ENCODE assay signal across 36 cellular contexts in genomic region chr4:147940144-147940543, GRCh38.
DNase-seq lines count a peak whose midpoint lies in the region; ATAC-seq, FAIRE-seq and TF ChIP-seq lines count a peak whose summit lies in the region.
"Had no signal": no experiment of that assay in that cellular context is flagged by ENCODE, and none has a peak within 500 bp of the region (broad histone marks: within the 10 kb centered on the region; RNA-seq: fewer than 3 reads in every experiment).

No MANE protein-coding gene starts in this region.

- H3K4me3 ChIP-seq in astrocyte (ENCODE audit: insufficient read depth, low read depth, low read length) (no peak overlapping the region), heart left ventricle (no peak overlapping the region), A673 (ENCODE audit: low read depth, low read length, poor library complexity, severe bottlenecking) (no peak overlapping the region)
- H3K4me3 ChIP-seq: BLaER1 treated with 17β-estradiol and CSF1 and Interleukin-3, amounts not matched to agents 10 nM and 100 nM; coronary artery; esophagus muscularis mucosa; HAP-1; hepatocyte; PC-9; smooth muscle cell; upper lobe of left lung had no signal

- TF ChIP-seq CTCF in astrocyte (IDR thresholded peaks at IDR 0.05; ENCODE audit: insufficient read depth, low read depth, low read length) (no peak), heart left ventricle (IDR thresholded peaks at IDR 0.05) (no peak), A673 (conservative IDR thresholded peaks at IDR 0.05; ENCODE audit: low read depth, low read length) (no peak)

- CTCF ChIA-PET in A673 (lab: Charles Lee), result no interaction called here

- H3K9me3 ChIP-seq in astrocyte (ENCODE audit: insufficient read depth, low read depth, low read length), result no peaks in the 10 kb centered on the region
- H3K9me3 ChIP-seq in heart left ventricle, result no peaks in the 10 kb centered on the region
- H3K9me3 ChIP-seq in A673 (ENCODE audit: low read depth, low read length, poor library complexity, severe bottlenecking), result no peaks in the 10 kb centered on the region
- H3K9me3 ChIP-seq: esophagus muscularis mucosa, HAP-1, upper lobe of left lung had no signal

- POLR2A ChIA-PET in A673 (lab: Charles Lee; ENCODE audit: low non-redundant PET), result no interaction called here

- no peak overlapping the region for H3K4me2 ChIP-seq in astrocyte (ENCODE audit: low read length)
- H3K4me2 ChIP-seq: BLaER1 treated with 17β-estradiol and CSF1 and Interleukin-3, amounts not matched to agents 10 nM and 100 nM; hepatocyte; PC-9; smooth muscle cell had no signal

- H3K4me3 Mint-ChIP-seq in astrocyte (ENCODE audit: unreplicated experiment), result no peak overlapping the region
- H3K4me3 Mint-ChIP-seq: activated T-cell treated with anti-CD3 and anti-CD28 coated beads, Interleukin-2, amount 50 U/mL, for 4 hours; effector memory CD8-positive, alpha-beta T cell; naive thymus-derived CD4-positive, alpha-beta T cell had no signal

- intact Hi-C loops in heart left ventricle (cut with DNase I) (no loop called here), A673 (cut with micrococcal nuclease; ENCODE audit: unreplicated experiment) (no loop called here)

- no peak overlapping the region for H2AFZ ChIP-seq in astrocyte (ENCODE audit: low read depth, low read length)
- H2AFZ ChIP-seq: hepatocyte, PC-9 had no signal

- FAIRE-seq in GM12891 (lab: Jason Lieb, UNC), result peak; percentile 16
- FAIRE-seq in astrocyte (lab: Jason Lieb, UNC), result no peak
- no peak for FAIRE-seq in GM19239 (lab: Jason Lieb, UNC)
- FAIRE-seq: GM18507 had no signal

- BruUV-seq in A673 (replicated peaks; lab: Mats Ljungman, UMichigan), result no TSS peak

- peak overlapping the region; percentile 15 for H3K27ac Mint-ChIP-seq in astrocyte (ENCODE audit: unreplicated experiment)
- H3K27ac Mint-ChIP-seq: naive thymus-derived CD4-positive, alpha-beta T cell had no signal

- no peak overlapping the region for H3K9ac ChIP-seq in astrocyte (ENCODE audit: low read length)
- H3K9ac ChIP-seq: BLaER1 treated with 17β-estradiol and CSF1 and Interleukin-3, amounts not matched to agents 10 nM and 100 nM had no signal

- TF ChIP-seq POLR2A in GM12891 (IDR thresholded peaks at IDR 0.05; ENCODE audit: low read depth, low read length), result no peak
- TF ChIP-seq POLR2A in heart left ventricle (IDR thresholded peaks at IDR 0.05), result no peak

- no peaks in the 10 kb centered on the region for H3K9me3 Mint-ChIP-seq in astrocyte (ENCODE audit: unreplicated experiment)
- H3K9me3 Mint-ChIP-seq: activated T-cell treated with anti-CD3 and anti-CD28 coated beads, Interleukin-2, amount 50 U/mL, for 4 hours; brain; effector memory CD8-positive, alpha-beta T cell; naive thymus-derived CD4-positive, alpha-beta T cell had no signal

- H3K36me3 Mint-ChIP-seq in astrocyte (ENCODE audit: low read depth, unreplicated experiment), result peaks cover 5% of the 10 kb centered on the region
- H3K36me3 Mint-ChIP-seq: brain had no signal

- H3K27me3 ChIP-seq in astrocyte (ENCODE audit: insufficient read depth, low read length), result no peaks in the 10 kb centered on the region
- no peaks in the 10 kb centered on the region for H3K27me3 ChIP-seq in heart left ventricle
- H3K27me3 ChIP-seq in A673 (replicated peaks; ENCODE audit: insufficient read depth, low read depth, low read length, poor library complexity), result no peaks in the 10 kb centered on the region
- H3K27me3 ChIP-seq: BLaER1 treated with 17β-estradiol and CSF1 and Interleukin-3, amounts not matched to agents 10 nM and 100 nM; esophagus muscularis mucosa; foreskin keratinocyte; hepatocyte; upper lobe of left lung had no signal

- H4K20me1 ChIP-seq in astrocyte (ENCODE audit: insufficient read depth, low read length), result peaks cover under 1% of the 10 kb centered on the region

- no peaks in the 10 kb centered on the region for H3K79me2 ChIP-seq in astrocyte (ENCODE audit: insufficient read depth, low read length)
- H3K79me2 ChIP-seq: hepatocyte had no signal

- DNase-seq in GM12891 (ENCODE audit: insufficient read length, low spot score), result no peak
- no peak for DNase-seq in astrocyte (ENCODE audit: low read depth)
- DNase-seq in heart left ventricle, result no peak
- DNase-seq in occipital lobe (lab: John Stamatoyannopoulos, UW), result peak; percentile 49
- no peak for DNase-seq in A673 (ENCODE audit: low spot score)
- no peak for DNase-seq in activated T-cell treated with anti-CD3 and anti-CD28 coated beads for 4 hours
- DNase-seq in NCI-H2081 (lab: John Stamatoyannopoulos, UW), result no peak
- no peak for DNase-seq in GM19239 (ENCODE audit: insufficient read length, low spot score)
- DNase-seq: activated CD4-positive, alpha-beta T cell treated with anti-CD3 and anti-CD28 coated beads for 48 hours; activated gamma-delta T cell treated with Interleukin-2 at 50 U/mL for 16 hours; activated T-cell treated with anti-CD3 and anti-CD28 coated beads, Interleukin-2, amount 50 U/mL, for 4 hours; COR-L47; DMS79 treated with DMSO at 0.1 percent for 48 hours; effector memory CD8-positive, alpha-beta T cell; foreskin keratinocyte; KG1; MM.1S; naive thymus-derived CD4-positive, alpha-beta T cell; NCI-H1417 treated with DMSO at 0.1 percent for 48 hours; NCI-H446; NCI-H82; PC-9; SHP77; stimulated activated CD4-positive, alpha-beta T cell treated with anti-CD3 and anti-CD28 coated beads, Interleukin-2, amount 100 ng/mL, for 24 hours; SW 1271; T-helper 9 cell; upper lobe of left lung had no signal

- H3K27ac ChIP-seq in astrocyte (ENCODE audit: low read depth, low read length), result no peak overlapping the region
- peak overlapping the region in 8 of 12 donors; percentile 10 to 62 (median 34) for H3K27ac ChIP-seq in heart left ventricle
- no peak overlapping the region for H3K27ac ChIP-seq in A673 (ENCODE audit: low read depth, low read length, poor library complexity, severe bottlenecking)
- H3K27ac ChIP-seq: BLaER1 treated with 17β-estradiol and CSF1 and Interleukin-3, amounts not matched to agents 10 nM and 100 nM; esophagus muscularis mucosa; foreskin keratinocyte; hepatocyte; PC-9; upper lobe of left lung; VCaP had no signal

- peaks cover 11% of the 10 kb centered on the region for H3K4me1 Mint-ChIP-seq in astrocyte (ENCODE audit: low read depth, unreplicated experiment)

- no peaks in the 10 kb centered on the region for H3K27me3 Mint-ChIP-seq in astrocyte (ENCODE audit: low read depth, unreplicated experiment)
- H3K27me3 Mint-ChIP-seq: effector memory CD8-positive, alpha-beta T cell had no signal

- WGBS in heart left ventricle, 4 donors, result 42 to 51% (median 47%) methylated on average over 4 of the region's 4 CpGs

- H3K36me3 ChIP-seq in astrocyte (ENCODE audit: insufficient read depth, low read length) (peaks cover 4% of the 10 kb centered on the region), heart left ventricle (peaks cover 0 to 23% (median 4%) of the 10 kb centered on the region in 9 donors), A673 (ENCODE audit: insufficient read depth, low read length, poor library complexity, severe bottlenecking) (no peaks in the 10 kb centered on the region)
- H3K36me3 ChIP-seq: HAP-1 had no signal

- peaks cover 4% of the 10 kb centered on the region for H3K4me1 ChIP-seq in astrocyte (ENCODE audit: insufficient read depth, low read length)
- H3K4me1 ChIP-seq in heart left ventricle, result peaks cover 0 to 42% (median 22%) of the 10 kb centered on the region in 12 donors
- no peaks in the 10 kb centered on the region for H3K4me1 ChIP-seq in A673 (ENCODE audit: insufficient read depth, low read length, poor library complexity, severe bottlenecking)
- H3K4me1 ChIP-seq: foreskin keratinocyte, upper lobe of left lung had no signal

- peak; percentile 88 to 94 (median 90) for ATAC-seq in heart left ventricle
- ATAC-seq: activated T-cell treated with anti-CD3 and anti-CD28 coated beads, Interleukin-2, amount 50 U/mL, for 4 hours; effector memory CD8-positive, alpha-beta T cell; foreskin keratinocyte; naive thymus-derived CD4-positive, alpha-beta T cell had no signal

TF ChIP-seq in GM12891, 5 proteins besides CTCF, POLR2A, EP300 and RAD21:
- TF ChIP-seq SPI1 (IDR thresholded peaks at IDR 0.05; ENCODE audit: low read depth, low read length) (no peak), TAF1 (IDR thresholded peaks at IDR 0.05; ENCODE audit: low read depth, low read length) (no peak), PAX5 (IDR thresholded peaks at IDR 0.05; ENCODE audit: insufficient read depth, low read length, severe bottlenecking) (no peak), POLR2AphosphoS5 (IDR thresholded peaks at IDR 0.05; ENCODE audit: low read depth, low read length) (no peak), POU2F2 (IDR thresholded peaks at IDR 0.05; ENCODE audit: low read depth, low read length) (no peak)

Comparison
In these comparisons a context has a peak if more than half of its experiments do, and no peak if none do; other contexts are left out.
1. H3K27ac ChIP-seq: peak in heart left ventricle (8 of 12); none in astrocyte (single experiment) and A673 (single experiment).